In genomic region chr15:91261345-91261744, GRCh38 we compare ENCODE assay signal across 35 cellular contexts.
"Had no signal": no experiment of that assay in that cellular context is flagged by ENCODE, and none has a peak within 500 bp of the region (broad histone marks: within the 10 kb centered on the region; RNA-seq: fewer than 3 reads in every experiment).

No MANE protein-coding gene starts in this region.

- H3K4me3 ChIP-seq: MG63 had no signal

- DNase-seq: Karpas-422, Kasumi-1, MG63, MM.1S, MV-4-11, NCI-H1048, NCI-H1092, NCI-H1092 treated with DMSO at 0.1 percent for 48 hours, NCI-H1105, NCI-H1105 treated with DMSO at 0.1 percent for 48 hours, NCI-H1417, NCI-H1417 treated with DMSO at 0.1 percent for 48 hours, NCI-H1436, NCI-H1436 treated with DMSO at 0.1 percent for 48 hours, NCI-H146, NCI-H1694, NCI-H1694 treated with DMSO at 0.1 percent for 48 hours, NCI-H187, NCI-H187 treated with DMSO at 0.1 percent for 48 hours, NCI-H1930, NCI-H2029, NCI-H2029 treated with DMSO at 0.1 percent for 48 hours, NCI-H2081, NCI-H2081 treated with DMSO at 0.1 percent for 48 hours, NCI-H2107, NCI-H2171, NCI-H2171 treated with DMSO at 0.1 percent for 48 hours, NCI-H2227 treated with DMSO at 0.1 percent for 48 hours, NCI-H226, NCI-H345, NCI-H446, NCI-H446 treated with DMSO at 0.1 percent for 48 hours, NCI-H510A, NCI-H510A treated with DMSO at 0.1 percent for 48 hours, NCI-H524 had no signal
